Comparison of ENCODE assay signal across 6 cellular contexts in genomic region chr2:199807966-199808365, GRCh38.
"Had no signal": no experiment of that assay in that cellular context is flagged by ENCODE, and none has a peak within 500 bp of the region (broad histone marks: within the 10 kb centered on the region; RNA-seq: fewer than 3 reads in every experiment).

No MANE protein-coding gene starts in this region.

- H3K4me3 Mint-ChIP-seq: GM23338 had no signal

- DNase-seq: H7, IMR-90 had no signal

- H3K9me3 ChIP-seq: HAP-1 had no signal

- H3K4me3 ChIP-seq: GM23338, HAP-1, K562 had no signal

- H3K27ac ChIP-seq: HL-60 had no signal

- FAIRE-seq: K562 had no signal

- H3K4me1 ChIP-seq: HAP-1 had no signal

- H3K36me3 ChIP-seq: HAP-1 had no signal

- H3K27ac Mint-ChIP-seq: GM23338 had no signal
